ENCODE assay signal across 12 cellular contexts in the genomic region with DNA sequence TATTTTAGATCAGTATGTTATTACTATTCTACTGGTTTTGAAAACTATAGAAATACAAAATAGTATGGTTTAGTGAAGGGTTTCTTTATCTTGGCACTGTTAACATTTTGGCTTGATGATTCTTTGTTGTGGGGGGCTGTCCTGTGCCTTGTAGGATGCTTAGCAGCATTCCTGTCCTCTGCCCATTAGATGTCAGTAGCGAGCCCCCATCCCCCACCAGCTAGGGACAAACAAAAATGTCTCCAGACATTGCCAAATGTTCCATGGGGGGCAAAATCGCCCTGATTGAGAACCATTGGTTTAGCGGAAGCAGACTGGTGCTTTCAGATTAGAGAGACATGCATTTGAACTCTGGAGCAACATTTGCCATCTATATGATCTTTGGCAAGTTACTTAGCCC. TPM values are rescaled to one million over a fixed set of nuclear protein-coding genes. Genes with fewer than 3 reads are reported as not detected.
A peak's percentile ranks its signal among the peaks of the same experiment; 100 is the strongest.
DNase-seq lines count a peak whose midpoint lies in the region; ATAC-seq, FAIRE-seq and TF ChIP-seq lines count a peak whose summit lies in the region.
"Had no signal": no experiment of that assay in that cellular context is flagged by ENCODE, and none has a peak within 500 bp of the region (broad histone marks: within the 10 kb centered on the region; RNA-seq: fewer than 3 reads in every experiment).

No MANE protein-coding gene starts in this region.

- ATAC-seq in RWPE2 (ENCODE audit: low read depth) (no peak), foreskin keratinocyte (no peak), HG02852 (IDR thresholded peaks at IDR 0.05; ENCODE audit: unreplicated experiment) (no peak)
- ATAC-seq: activated T-helper 17 cell treated with anti-CD3 and anti-CD28 coated beads, Interleukin-2, amount 50 U/mL, for 72 hours had no signal

- no peaks in the 10 kb centered on the region for H3K27me3 ChIP-seq in A673 (replicated peaks; ENCODE audit: insufficient read depth, low read depth, low read length, poor library complexity)
- H3K27me3 ChIP-seq in RWPE2 (ENCODE audit: insufficient read depth, poor library complexity, severe bottlenecking), result no peaks in the 10 kb centered on the region
- H3K27me3 ChIP-seq in foreskin keratinocyte, result no peaks in the 10 kb centered on the region

- intact Hi-C loops in A673 (cut with micrococcal nuclease; ENCODE audit: unreplicated experiment), result no loop called here

- peaks cover 14% of the 10 kb centered on the region for H3K4me1 ChIP-seq in A673 (ENCODE audit: insufficient read depth, low read length, poor library complexity, severe bottlenecking)
- H3K4me1 ChIP-seq in RWPE2 (ENCODE audit: insufficient read depth, poor library complexity, severe bottlenecking), result peaks cover 5% of the 10 kb centered on the region
- H3K4me1 ChIP-seq in foreskin keratinocyte, result no peaks in the 10 kb centered on the region

- POLR2A ChIA-PET in A673 (lab: Charles Lee; ENCODE audit: low non-redundant PET), result no interaction called here

- H3K9me3 ChIP-seq in A673 (ENCODE audit: low read depth, low read length, poor library complexity, severe bottlenecking) (no peaks in the 10 kb centered on the region), RWPE2 (ENCODE audit: severe bottlenecking) (no peaks in the 10 kb centered on the region)

- no peak for TF ChIP-seq POLR2A in GM12892 (IDR thresholded peaks at IDR 0.05; ENCODE audit: low read depth, low read length)

- H3K36me3 ChIP-seq in A673 (ENCODE audit: insufficient read depth, low read length, poor library complexity, severe bottlenecking) (no peaks in the 10 kb centered on the region), RWPE2 (ENCODE audit: low read depth) (no peaks in the 10 kb centered on the region)

- in situ Hi-C loops in GM13976 (cut with MboI; ENCODE audit: low sequenced_read_pairs, unreplicated experiment), result no loop called here

- DNase-seq in A673 (ENCODE audit: low spot score) (no peak), GM13976 (ENCODE audit: low spot score) (no peak), RWPE2 (ENCODE audit: low spot score) (no peak), foreskin keratinocyte (no peak), frontal cortex (ENCODE audit: low spot score in 2 of 2) (no peak), superior temporal gyrus (ENCODE audit: extremely low spot score) (no peak), GM12892 (ENCODE audit: insufficient read length) (no peak)
- DNase-seq: activated CD4-positive, alpha-beta T cell treated with anti-CD3 and anti-CD28 coated beads, Interleukin-2, amount 50 U/mL, for 4 hours; AML-193; T-helper 2 cell had no signal

- BruUV-seq in A673 (replicated peaks; lab: Mats Ljungman, UMichigan), result no TSS peak

- H3K4me3 ChIP-seq in A673 (ENCODE audit: low read depth, low read length, poor library complexity, severe bottlenecking), result no peak overlapping the region
- H3K4me3 ChIP-seq in RWPE2 (ENCODE audit: severe bottlenecking), result no peak overlapping the region

- FAIRE-seq in frontal cortex (lab: Jason Lieb, UNC) (no peak), GM12892 (lab: Jason Lieb, UNC) (no peak)

- CTCF ChIA-PET in A673 (lab: Charles Lee), result no interaction called here

- H3K27ac ChIP-seq in A673 (ENCODE audit: low read depth, low read length, poor library complexity, severe bottlenecking) (no peak overlapping the region), RWPE2 (ENCODE audit: poor library complexity, severe bottlenecking) (no peak overlapping the region), foreskin keratinocyte (no peak overlapping the region)

- TF ChIP-seq CTCF in A673 (conservative IDR thresholded peaks at IDR 0.05; ENCODE audit: low read depth, low read length) (peak; percentile 40), GM13976 (IDR thresholded peaks at IDR 0.05; ENCODE audit: borderline replicate concordance, control extremely low read depth, extremely low read depth, insufficient read depth, missing control alignments) (peak; percentile 33), RWPE2 (IDR thresholded peaks at IDR 0.05; ENCODE audit: poor library complexity, severe bottlenecking) (peak; percentile 31), foreskin keratinocyte (conservative IDR thresholded peaks at IDR 0.05) (peak; percentile 37)

RNA-seq across cellular contexts. Expression of a gene that starts 23.3 kb away (rescaled TPM):
- 1.1 and 1.8 TPM in 2 replicates for total RNA-seq in A673 (2021)
- not detected in 2 replicates for total RNA-seq in foreskin keratinocyte
- polyA plus RNA-seq in foreskin keratinocyte, result not detected in 2 replicates
- total RNA-seq in frontal cortex, result 48.9 TPM
- not detected for polyA plus RNA-seq in GM12892 (2012; ENCODE audit: missing spikeins)

Comparison
In these comparisons a context has a peak if more than half of its experiments do, and no peak if none do; other contexts are left out.
1. RNA of a gene that starts 23.3 kb away (total RNA-seq): 48.9 TPM in frontal cortex (single experiment); 1.1 to 1.8 TPM in A673 and not detected in foreskin keratinocyte; every median in the first group is over 10 times any median in the second.
2. Peak in every context shown above with its lines, with median percentiles within 50 percentile points of each other: CTCF ChIP-seq.